2 cellular contexts compared by ENCODE assay signal in genomic region chr6:13915566-13916229, GRCh38.
TF ChIP-seq lines count a peak whose summit lies in the region.

No MANE protein-coding gene starts in this region.

TF ChIP-seq in HCT116, 20 proteins besides CTCF, POLR2A, EP300 and RAD21:
- no peak for TF ChIP-seq ZFX (IDR thresholded peaks at IDR 0.05)
- no peak for TF ChIP-seq TCF7L2 (IDR thresholded peaks at IDR 0.05; ENCODE audit: borderline replicate concordance, extremely low read depth, insufficient read depth, insufficient read length)
- no peak for TF ChIP-seq POLR2AphosphoS5 (IDR thresholded peaks at IDR 0.05; ENCODE audit: low read depth, low read length)
- TF ChIP-seq YY1 (IDR thresholded peaks at IDR 0.05; ENCODE audit: extremely low read depth, insufficient replicate concordance, low read depth, low read length) = no peak
- no peak for TF ChIP-seq FOSL1 (IDR thresholded peaks at IDR 0.05; ENCODE audit: low read depth)
- TF ChIP-seq EZH2 (IDR thresholded peaks at IDR 0.05) = no peak

TF ChIP-seq in H1, 55 proteins besides CTCF, POLR2A, EP300 and RAD21:
- TF ChIP-seq E2F6 (IDR thresholded peaks at IDR 0.05) (no peak), SIX5 (IDR thresholded peaks at IDR 0.05; ENCODE audit: low read depth, low read length) (no peak), GTF2F1 (IDR thresholded peaks at IDR 0.05; ENCODE audit: borderline replicate concordance, low read depth, low read length) (no peak), CREB1 (IDR thresholded peaks at IDR 0.05) (no peak), CTBP2 (IDR thresholded peaks at IDR 0.05; ENCODE audit: borderline replicate concordance, insufficient read depth, insufficient read length, low read length) (no peak), CHD7 (IDR thresholded peaks at IDR 0.05; ENCODE audit: insufficient replicate concordance, low read length) (no peak), HDAC2 (IDR thresholded peaks at IDR 0.05; ENCODE audit: borderline replicate concordance in 1 of 2, low read depth in 2 of 2, low read length in 2 of 2) (no peak), SP2 (IDR thresholded peaks at IDR 0.05; ENCODE audit: low read length) (no peak), RNF2 (IDR thresholded peaks at IDR 0.05; ENCODE audit: borderline replicate concordance, low read depth, low read length, missing control alignments, poor library complexity, severe bottlenecking) (no peak), SRF (IDR thresholded peaks at IDR 0.05; ENCODE audit: low read depth, low read length) (no peak), SIN3A (conservative IDR thresholded peaks at IDR 0.05 in 1 of 2, IDR thresholded peaks at IDR 0.05 in 1 of 2; ENCODE audit: low read depth in 1 of 2, low read length in 2 of 2) (no peak)
